In the genomic region with DNA sequence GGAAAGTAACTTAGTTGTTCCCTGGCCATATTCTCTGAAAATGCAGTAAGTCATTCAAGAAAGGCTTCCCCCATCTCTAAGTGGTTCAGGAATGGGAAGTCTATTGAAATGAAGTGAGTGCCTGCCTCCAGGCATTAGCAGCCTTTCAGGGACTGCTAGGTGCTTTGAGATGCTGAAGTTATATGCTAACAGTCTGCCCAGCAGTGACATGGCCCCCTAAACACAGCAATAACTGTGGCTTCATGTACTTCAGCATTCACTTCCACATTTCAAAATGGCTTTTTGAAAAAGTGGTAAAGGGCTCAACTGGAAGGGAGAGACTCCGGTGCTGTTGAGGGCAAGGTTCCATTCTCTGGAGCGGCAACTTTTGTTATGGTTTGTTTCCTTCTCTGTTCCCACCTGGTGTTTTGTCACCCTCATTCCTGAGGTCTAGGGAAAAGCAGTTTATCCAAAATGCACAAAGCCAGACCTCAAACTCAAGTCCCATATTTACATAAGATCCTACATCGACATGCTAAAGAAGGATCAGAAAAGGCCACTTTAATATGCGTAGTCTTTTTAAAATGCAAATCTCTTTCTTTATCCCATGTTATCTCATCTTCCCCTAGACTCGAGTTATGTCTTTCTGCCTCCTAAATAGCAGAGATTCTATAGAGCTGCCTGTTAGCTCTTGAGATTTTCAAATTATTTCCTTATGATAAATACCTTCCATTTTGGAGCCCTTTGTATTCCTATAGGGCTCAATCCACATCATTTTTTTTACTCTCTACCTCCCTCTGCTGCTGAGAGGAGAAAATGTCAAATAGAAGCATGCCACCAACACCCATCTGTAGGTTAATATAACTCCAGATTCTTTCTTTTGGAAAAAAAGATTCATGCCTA, we compare ENCODE assay signal across 8 cellular contexts. TPM values are rescaled to one million over a fixed set of nuclear protein-coding genes. Genes with fewer than 3 reads are reported as not detected.
A peak's percentile ranks its signal among the peaks of the same experiment; 100 is the strongest.
DNase-seq lines count a peak whose midpoint lies in the region; ATAC-seq, FAIRE-seq and TF ChIP-seq lines count a peak whose summit lies in the region.

No MANE protein-coding gene starts in this region.

- peaks cover 20% of the 10 kb centered on the region for H3K36me3 Mint-ChIP-seq in activated naive CD4-positive, alpha-beta T cell treated with anti-CD3 and anti-CD28 coated beads, Interleukin-2, amount 10 ng/mL, durations not matched to agents 7 days and 5 days

- ATAC-seq in HG03342 (IDR thresholded peaks at IDR 0.05; ENCODE audit: unreplicated experiment), result peak; percentile 53
- ATAC-seq in body of pancreas, result peak; percentile 87
- ATAC-seq in GM21515 (IDR thresholded peaks at IDR 0.05; ENCODE audit: unreplicated experiment), result no peak

- no peak for TF ChIP-seq POLR2A in body of pancreas (IDR thresholded peaks at IDR 0.05)

- H3K36me3 ChIP-seq in body of pancreas (replicated peaks in 1 of 2; ENCODE audit: insufficient read depth in 1 of 2, low read depth in 2 of 2) (peaks cover 0 to 1% of the 10 kb centered on the region in 2 donors), keratinocyte (ENCODE audit: control insufficient read depth in 2 of 2, extremely low read depth in 1 of 2, insufficient read depth in 2 of 2, low read length in 2 of 2) (no peaks in the 10 kb centered on the region)

- TF ChIP-seq CTCF in body of pancreas (IDR thresholded peaks at IDR 0.05) (peak in 6 of 7 experiments; percentile 51 to 82 (median 73)), keratinocyte (optimal IDR thresholded peaks at IDR 0.05 in 1 of 3, IDR thresholded peaks at IDR 0.05 in 1 of 3, conservative IDR thresholded peaks at IDR 0.05 in 1 of 3; ENCODE audit: extremely low read depth in 1 of 3, insufficient read depth in 2 of 3, low read length in 3 of 3) (peak in 2 of 3 experiments; percentile 37 to 51)

- H3K9me3 ChIP-seq in body of pancreas, result no peaks in the 10 kb centered on the region
- no peaks in the 10 kb centered on the region for H3K9me3 ChIP-seq in keratinocyte (ENCODE audit: control insufficient read depth, low read depth, low read length)

- H3K9ac ChIP-seq in keratinocyte (ENCODE audit: control insufficient read depth, extremely low read depth, insufficient read depth, low read length), result no peak overlapping the region

- 67 to 71% methylated on average over 5 of the region's 5 CpGs for WGBS in body of pancreas, 2 donors

- H3K27me3 ChIP-seq in body of pancreas (no peaks in the 10 kb centered on the region), keratinocyte (ENCODE audit: control insufficient read depth, extremely low read depth, insufficient read depth, low read length) (no peaks in the 10 kb centered on the region)

- H3K4me2 ChIP-seq in keratinocyte (ENCODE audit: control insufficient read depth, extremely low read depth, insufficient read depth, low read depth, low read length), result no peak overlapping the region

- no peak overlapping the region for H3K27ac ChIP-seq in body of pancreas
- H3K27ac ChIP-seq in keratinocyte (ENCODE audit: control insufficient read depth, insufficient read depth, low read length), result no peak overlapping the region

- no peak overlapping the region for H3K4me3 Mint-ChIP-seq in activated naive CD4-positive, alpha-beta T cell treated with anti-CD3 and anti-CD28 coated beads, Interleukin-2, amount 10 ng/mL, durations not matched to agents 7 days and 5 days

- DNase-seq in EL, result peak; percentile 36
- DNase-seq in NCI-H82 treated with DMSO at 0.1 percent for 48 hours (lab: John Stamatoyannopoulos, UW; ENCODE audit: unreplicated experiment), result peak; percentile 28
- no peak for DNase-seq in body of pancreas
- no peak for DNase-seq in keratinocyte (ENCODE audit: low read depth, low spot score)
- DNase-seq in urothelium cell line (ENCODE audit: low spot score), result peak; percentile 30
- DNase-seq in activated naive CD4-positive, alpha-beta T cell treated with anti-CD3 and anti-CD28 coated beads, Interleukin-2, amount 10 ng/mL, durations not matched to agents 7 days and 5 days, result no peak

- H3K9me3 Mint-ChIP-seq in activated naive CD4-positive, alpha-beta T cell treated with anti-CD3 and anti-CD28 coated beads, Interleukin-2, amount 10 ng/mL, durations not matched to agents 7 days and 5 days, result no peaks in the 10 kb centered on the region

- H3K4me3 ChIP-seq in body of pancreas (no peak overlapping the region), keratinocyte (ENCODE audit: control insufficient read depth in 2 of 3, extremely low read depth in 1 of 3, insufficient read depth in 2 of 3, low read depth in 1 of 3, low read length in 3 of 3) (no peak overlapping the region)

- H3K4me1 ChIP-seq in body of pancreas, result no peaks in the 10 kb centered on the region
- peaks cover 4% of the 10 kb centered on the region for H3K4me1 ChIP-seq in keratinocyte (ENCODE audit: control insufficient read depth, extremely low read depth, insufficient read depth, low read length)

- intact Hi-C loops in body of pancreas (cut with DNase I), result loop anchor here (10.0 kb wide), 1 partner anchor 114 kb away; no protein-coding TSS in a partner anchor

- H3K27me3 Mint-ChIP-seq in activated naive CD4-positive, alpha-beta T cell treated with anti-CD3 and anti-CD28 coated beads, Interleukin-2, amount 10 ng/mL, durations not matched to agents 7 days and 5 days, result no peaks in the 10 kb centered on the region

- CTCF ChIA-PET in activated naive CD4-positive, alpha-beta T cell treated with anti-CD3 and anti-CD28 coated beads, Interleukin-2, amount 10 ng/mL, durations not matched to agents 7 days and 5 days (lab: Charles Lee), result interaction anchor here (0.7 to 3.2 kb wide), 10 partner anchors 9 to 446 kb away, joined by 3 to 21 read pairs (median 6); no protein-coding TSS in a partner anchor

- H3K4me1 Mint-ChIP-seq in activated naive CD4-positive, alpha-beta T cell treated with anti-CD3 and anti-CD28 coated beads, Interleukin-2, amount 10 ng/mL, durations not matched to agents 7 days and 5 days, result peaks cover 72% of the 10 kb centered on the region

- dilution Hi-C loops in keratinocyte (cut with MboI; ENCODE audit: extremely low pct_ligation_motif_present, low sequenced_read_pairs), result no loop called here

- no peaks in the 10 kb centered on the region for H3K79me2 ChIP-seq in keratinocyte (ENCODE audit: control insufficient read depth, insufficient read depth, low read length)

- H3K9me1 ChIP-seq in keratinocyte (ENCODE audit: control insufficient read depth, extremely low read depth, insufficient read depth, low read length), result no peaks in the 10 kb centered on the region

- H3K27ac Mint-ChIP-seq in activated naive CD4-positive, alpha-beta T cell treated with anti-CD3 and anti-CD28 coated beads, Interleukin-2, amount 10 ng/mL, durations not matched to agents 7 days and 5 days, result no peak overlapping the region

- FAIRE-seq in keratinocyte (lab: Jason Lieb, UNC), result no peak
- FAIRE-seq in urothelium cell line (lab: Jason Lieb, UNC), result no peak

- no peaks in the 10 kb centered on the region for H4K20me1 ChIP-seq in keratinocyte (ENCODE audit: control insufficient read depth, extremely low read depth, insufficient read depth, low read length)

- H2AFZ ChIP-seq in keratinocyte (ENCODE audit: control insufficient read depth, low read length), result no peak overlapping the region

RNA-seq across cellular contexts. Expression of gene LRRC8C, which starts 34.2 kb away (rescaled TPM):
- 1 to 10 TPM; 3.4 to 4.6 TPM for total RNA-seq in body of pancreas
- polyA plus RNA-seq in keratinocyte, result 8.6 to 18.4 TPM (median 15.7 TPM) in 3 replicates
- polyA plus RNA-seq in keratinocyte (2011; ENCODE audit: low read depth), result 1.8 TPM
- polyA plus RNA-seq in keratinocyte (2011; cell fraction: cytosol; rRNA removed), result 3.9 and 8.3 TPM in 2 replicates
- 12.3 and 15.8 TPM in 2 replicates for polyA plus RNA-seq in keratinocyte (2011; cell fraction: nucleus; rRNA removed)
- 3.3 and 11.5 TPM in 2 replicates for polyA plus RNA-seq in keratinocyte (2012; ENCODE audit: low replicate concordance)
- 7.5 to 24.6 TPM (median 11.1 TPM) in 3 replicates for polyA minus RNA-seq in keratinocyte
- polyA minus RNA-seq in keratinocyte (2011; cell fraction: cytosol; rRNA and poly(A)+ RNA removed), result 9.0 TPM
- polyA minus RNA-seq in keratinocyte (2011; cell fraction: nucleus; rRNA and poly(A)+ RNA removed), result 17.0 and 26.4 TPM in 2 replicates

Comparison
In these comparisons a context has a peak if more than half of its experiments do, and no peak if none do; other contexts are left out.
1. DNase-seq: peak in EL (single experiment), NCI-H82 treated with DMSO at 0.1 percent for 48 hours (single experiment) and urothelium cell line (single experiment); none in body of pancreas (0 of 4), keratinocyte (single experiment) and activated naive CD4-positive, alpha-beta T cell treated with anti-CD3 and anti-CD28 coated beads, Interleukin-2, amount 10 ng/mL, durations not matched to agents 7 days and 5 days (single experiment).